12 cellular contexts compared by ENCODE assay signal in genomic region chr9:131349522-131349880, GRCh38. TPM values are rescaled to one million over a fixed set of nuclear protein-coding genes. Genes with fewer than 3 reads are reported as not detected.
A peak's percentile ranks its signal among the peaks of the same experiment; 100 is the strongest.
DNase-seq lines count a peak whose midpoint lies in the region; ATAC-seq and TF ChIP-seq lines count a peak whose summit lies in the region.
"Had no signal": no experiment of that assay in that cellular context is flagged by ENCODE, and none has a peak within 500 bp of the region (broad histone marks: within the 10 kb centered on the region; RNA-seq: fewer than 3 reads in every experiment).

No MANE protein-coding gene starts in this region.

- peaks cover 8% of the 10 kb centered on the region for H3K4me1 ChIP-seq in mammary epithelial cell (ENCODE audit: insufficient read depth, low read length)
- H3K4me1 ChIP-seq in mucosa of rectum (ENCODE audit: control insufficient read depth in 2 of 2, insufficient read depth in 2 of 2, low read length in 2 of 2), result peaks cover 3 to 5% of the 10 kb centered on the region in 2 donors

- BruUV-seq in mammary epithelial cell (replicated peaks; lab: Mats Ljungman, UMichigan), result no TSS peak

- H3K4me1 Mint-ChIP-seq in HFFc6 (ENCODE audit: low read depth), result peaks cover 8% of the 10 kb centered on the region

- peaks cover 8% of the 10 kb centered on the region; the same call in 1 of the 2 replicates for H3K27me3 Mint-ChIP-seq in HFFc6 (ENCODE audit: insufficient read depth)
- H3K27me3 Mint-ChIP-seq: CD4-positive, alpha-beta T cell had no signal

- POLR2A ChIA-PET in AG04450 (lab: Yijun Ruan, JAX), result interaction anchor here (0.7 to 2.6 kb wide), 2 partner anchors 24 to 56 kb away, joined by 3 to 9 read pairs; no protein-coding TSS in a partner anchor

- H3K4me3 ChIP-seq in AG04450 (ENCODE audit: low read depth, low read length), result peak overlapping the region; percentile 55; the same call in 1 of the 2 replicates
- peak overlapping the region in 1 of 3 experiments; percentile 41 for H3K4me3 ChIP-seq in mammary epithelial cell (replicated peaks in 1 of 3; ENCODE audit: insufficient read depth in 1 of 3, low read depth in 2 of 3, low read length in 3 of 3)
- peak overlapping the region; percentile 12 to 61 for H3K4me3 ChIP-seq in mucosa of rectum (ENCODE audit: low read length in 2 of 2)

- CTCF ChIA-PET in AG04450 (lab: Charles Lee) (interaction anchor here (0.5 to 2.9 kb wide), 40 partner anchors 10 to 362 kb away, joined by 3 to 38 read pairs (median 4); no protein-coding TSS in a partner anchor), mammary epithelial cell (lab: Charles Lee; ENCODE audit: low non-redundant PET) (interaction anchor here (0.7 kb wide), 1 partner anchor 181 kb away, joined by 5 read pairs; the partner anchor contains the start of gene UCK1)

- DNase-seq in AG04450 (ENCODE audit: low read depth, low spot score) (no peak), HFFc6 (no peak), mammary epithelial cell (no peak), GM13977 (ENCODE audit: low spot score) (no peak), HK-2 (ENCODE audit: unreplicated experiment) (no peak)
- DNase-seq in activated CD4-positive, alpha-beta T cell treated with anti-CD3 and anti-CD28 coated beads, Interleukin-2, amount 50 U/mL, for 48 hours, result no peak

- WGBS in mammary epithelial cell (ENCODE audit: low coverage, missing lambda C conversion rate), result 51% methylated on average over 5 of the region's 5 CpGs

- no peaks in the 10 kb centered on the region for H4K20me1 ChIP-seq in mammary epithelial cell (ENCODE audit: insufficient read depth, low read length)

- H3K79me2 ChIP-seq in mammary epithelial cell (ENCODE audit: insufficient read depth, low read length), result no peaks in the 10 kb centered on the region

- H3K36me3 Mint-ChIP-seq in HFFc6 (ENCODE audit: low read depth), result no peaks in the 10 kb centered on the region

- dilution Hi-C loops in mammary epithelial cell (cut with HindIII; ENCODE audit: low sequenced_read_pairs), result no loop called here

- H3K27ac ChIP-seq in AG04450 (ENCODE audit: low read depth, low read length) (no peak overlapping the region), mammary epithelial cell (ENCODE audit: insufficient read depth, low read depth, low read length) (no peak overlapping the region), mucosa of rectum (ENCODE audit: low read depth in 2 of 2, low read length in 2 of 2) (no peak overlapping the region)

- H3K36me3 ChIP-seq in mammary epithelial cell (ENCODE audit: insufficient read depth, low read length) (no peaks in the 10 kb centered on the region), mucosa of rectum (ENCODE audit: control insufficient read depth in 2 of 2, insufficient read depth in 2 of 2, low read length in 2 of 2) (no peaks in the 10 kb centered on the region)
- H3K36me3 ChIP-seq: adrenal gland, sigmoid colon had no signal

- H3K9me3 ChIP-seq in AG04450 (ENCODE audit: control insufficient read depth, insufficient read depth, low read length) (no peaks in the 10 kb centered on the region), mammary epithelial cell (replicated peaks; ENCODE audit: insufficient read depth, low read length) (no peaks in the 10 kb centered on the region), mucosa of rectum (ENCODE audit: control insufficient read depth in 2 of 2, low read length in 2 of 2) (no peaks in the 10 kb centered on the region)
- H3K9me3 ChIP-seq: adrenal gland, sigmoid colon had no signal

- H3K9me3 Mint-ChIP-seq in HFFc6, result no peaks in the 10 kb centered on the region
- H3K9me3 Mint-ChIP-seq: CD4-positive, alpha-beta T cell had no signal

- in situ Hi-C loops in mammary epithelial cell (cut with MboI; ENCODE audit: low sequenced_read_pairs in 2 of 2) (loop anchor here in 1 of 2 donors (25.0 kb wide), 1 partner anchor 287 kb away; no protein-coding TSS in a partner anchor), GM13977 (cut with MboI; ENCODE audit: low pct_unique_long_range_greater_than_20kb, low sequenced_read_pairs, unreplicated experiment) (no loop called here)

- H3K4me3 Mint-ChIP-seq in HFFc6, result peak overlapping the region; percentile 87
- H3K4me3 Mint-ChIP-seq: CD4-positive, alpha-beta T cell had no signal

- H3K27ac Mint-ChIP-seq in HFFc6, result no peak overlapping the region

- intact Hi-C loops in mammary epithelial cell (cut with micrococcal nuclease), result no loop called here

- peaks cover 4% of the 10 kb centered on the region for H3K27me3 ChIP-seq in AG04450 (ENCODE audit: control insufficient read depth, insufficient read depth, low read length)
- no peaks in the 10 kb centered on the region for H3K27me3 ChIP-seq in mammary epithelial cell (ENCODE audit: insufficient read depth, low read length)
- no peaks in the 10 kb centered on the region for H3K27me3 ChIP-seq in mucosa of rectum (ENCODE audit: control insufficient read depth in 2 of 2, insufficient read depth in 2 of 2, low read length in 2 of 2)
- H3K27me3 ChIP-seq: adrenal gland had no signal

- TF ChIP-seq CTCF in AG04450 (IDR thresholded peaks at IDR 0.05; ENCODE audit: low read depth, low read length) (no peak), HFFc6 (IDR thresholded peaks at IDR 0.05) (no peak), mammary epithelial cell (conservative IDR thresholded peaks at IDR 0.05 in 1 of 2, IDR thresholded peaks at IDR 0.05 in 1 of 2; ENCODE audit: extremely low read depth in 1 of 2, insufficient read depth in 1 of 2, low read depth in 1 of 2, low read length in 2 of 2) (no peak), GM13977 (IDR thresholded peaks at IDR 0.05; ENCODE audit: extremely low read depth, insufficient read depth, missing control alignments) (no peak)

- ATAC-seq in HG03354 (IDR thresholded peaks at IDR 0.05; ENCODE audit: poor library complexity, severe bottlenecking, unreplicated experiment), result no peak

- H3K4me2 ChIP-seq in mammary epithelial cell (ENCODE audit: insufficient read depth, low read depth, low read length), result peak overlapping the region; percentile 74

- H3K9ac ChIP-seq in mammary epithelial cell (ENCODE audit: insufficient read depth, low read length) (no peak overlapping the region), mucosa of rectum (ENCODE audit: low read depth in 1 of 2, low read length in 2 of 2) (no peak overlapping the region)

- H2AFZ ChIP-seq in mammary epithelial cell (ENCODE audit: low read depth, low read length), result peak overlapping the region; percentile 83

RNA-seq across cellular contexts. Expression of gene PRRC2B, which starts 44.4 kb away (rescaled TPM):
- 31.8 and 37.3 TPM in 2 replicates for polyA plus RNA-seq in AG04450 (2011; rRNA removed)
- 70.2 and 78.0 TPM in 2 replicates for polyA minus RNA-seq in AG04450 (2011; rRNA and poly(A)+ RNA removed)
- total RNA-seq in HFFc6 (2021; fragmentation: NEBNext Ultra II Directional; extraction: Animal tissue kit (Norgen Biotek cat#: 25700)), result 100 to 1,000 TPM; 130 to 173 (median 145) TPM
- 100 to 1,000 TPM in 1 of 2 donors, 10 to 100 TPM in 1; 84.0 to 170 TPM for total RNA-seq in mammary epithelial cell
- polyA plus RNA-seq in mammary epithelial cell, result 26.5 TPM
- 206 TPM for polyA minus RNA-seq in mammary epithelial cell

RNA-seq across cellular contexts. Expression of gene PLPP7, which starts 60.0 kb away (rescaled TPM):
- polyA plus RNA-seq in AG04450 (2011; rRNA removed) (0.57 and 0.76 TPM in 2 replicates), mammary epithelial cell (not detected)
- polyA minus RNA-seq in AG04450 (2011; rRNA and poly(A)+ RNA removed), result 0.13 and 0.78 TPM in 2 replicates
- total RNA-seq in HFFc6 (2021; fragmentation: NEBNext Ultra II Directional; extraction: Animal tissue kit (Norgen Biotek cat#: 25700)), result 10 to 100 TPM in 1 of 6 experiments, 1 to 10 TPM in 5; 1.2 to 10.2 (median 1.9) TPM
- under 1 TPM in 1 of 2 donors, not detected in 1; 0.50 TPM for total RNA-seq in mammary epithelial cell
- not detected for polyA minus RNA-seq in mammary epithelial cell
- total RNA-seq: T-helper 2 cell treated with Interferon-gamma antibody and Interleukin-4, amounts not matched to agents 100 ng/mL and 5 ng/mL, for 36 hours had no signal
